ENCODE assay signal across 10 cellular contexts in genomic region chr3:173938159-173938558, GRCh38.
DNase-seq lines count a peak whose midpoint lies in the region; ATAC-seq and TF ChIP-seq lines count a peak whose summit lies in the region.
"Had no signal": no experiment of that assay in that cellular context is flagged by ENCODE, and none has a peak within 500 bp of the region (broad histone marks: within the 10 kb centered on the region; RNA-seq: fewer than 3 reads in every experiment).

No MANE protein-coding gene starts in this region.

- H3K27me3 Mint-ChIP-seq in activated CD8-positive, alpha-beta memory T cell treated with anti-CD3 and anti-CD28 coated beads, Interleukin-2, amount 10 ng/mL, durations not matched to agents 7 days and 5 days: no peaks in the 10 kb centered on the region
- no peaks in the 10 kb centered on the region for H3K27me3 Mint-ChIP-seq in immature natural killer cell (ENCODE audit: low read depth in 3 of 3)
- H3K27me3 Mint-ChIP-seq: naive B cell had no signal

- H3K9me3 Mint-ChIP-seq in activated CD8-positive, alpha-beta memory T cell treated with anti-CD3 and anti-CD28 coated beads, Interleukin-2, amount 10 ng/mL, durations not matched to agents 7 days and 5 days (ENCODE audit: low read depth): peaks cover 3% of the 10 kb centered on the region
- peaks cover 0 to 13% (median 3%) of the 10 kb centered on the region in 6 donors for H3K9me3 Mint-ChIP-seq in immature natural killer cell

- no peaks in the 10 kb centered on the region for H3K36me3 Mint-ChIP-seq in activated CD8-positive, alpha-beta memory T cell treated with anti-CD3 and anti-CD28 coated beads, Interleukin-2, amount 10 ng/mL, durations not matched to agents 7 days and 5 days
- no peaks in the 10 kb centered on the region for H3K36me3 Mint-ChIP-seq in immature natural killer cell
- H3K36me3 Mint-ChIP-seq: naive B cell had no signal

- H3K4me1 Mint-ChIP-seq in activated CD8-positive, alpha-beta memory T cell treated with anti-CD3 and anti-CD28 coated beads, Interleukin-2, amount 10 ng/mL, durations not matched to agents 7 days and 5 days: no peaks in the 10 kb centered on the region
- H3K4me1 Mint-ChIP-seq in immature natural killer cell: no peaks in the 10 kb centered on the region
- H3K4me1 Mint-ChIP-seq: naive B cell had no signal

- DNase-seq in DMS53 (lab: John Stamatoyannopoulos, UW) (peak; percentile 88), LHCN-M2 (ENCODE audit: low read depth) (peak; percentile 55), astrocyte of the cerebellum (ENCODE audit: low read depth) (peak; percentile 31), kidney tubule cell (ENCODE audit: low spot score) (peak; percentile 74), immature natural killer cell (no peak)
- no peak for DNase-seq in activated CD8-positive, alpha-beta memory T cell treated with anti-CD3 and anti-CD28 coated beads, Interleukin-2, amount 10 ng/mL, durations not matched to agents 7 days and 5 days
- DNase-seq: activated T-cell treated with anti-CD3 and anti-CD28 coated beads, Interleukin-2, amount 50 U/mL, for 48 hours; naive B cell had no signal

- CTCF ChIA-PET in activated CD8-positive, alpha-beta memory T cell treated with anti-CD3 and anti-CD28 coated beads, Interleukin-2, amount 10 ng/mL, durations not matched to agents 7 days and 5 days (lab: Charles Lee): no interaction called here

- in situ Hi-C loops in astrocyte of the cerebellum (cut with HindIII; ENCODE audit: low sequenced_read_pairs): no loop called here

- H3K4me3 ChIP-seq in astrocyte of the cerebellum (ENCODE audit: low read depth, low read length): no peak overlapping the region

- no peak overlapping the region for H3K27ac Mint-ChIP-seq in activated CD8-positive, alpha-beta memory T cell treated with anti-CD3 and anti-CD28 coated beads, Interleukin-2, amount 10 ng/mL, durations not matched to agents 7 days and 5 days
- H3K27ac Mint-ChIP-seq in immature natural killer cell: no peak overlapping the region
- H3K27ac Mint-ChIP-seq: naive B cell had no signal

- no peak for TF ChIP-seq CTCF in astrocyte of the cerebellum (IDR thresholded peaks at IDR 0.05; ENCODE audit: low read depth, low read length, missing control alignments)

- no peak for ATAC-seq in activated CD8-positive, alpha-beta memory T cell treated with anti-CD3 and anti-CD28 coated beads, Interleukin-2, amount 10 ng/mL, durations not matched to agents 7 days and 5 days
- ATAC-seq in GM21737 (IDR thresholded peaks at IDR 0.05; ENCODE audit: unreplicated experiment): no peak
- ATAC-seq in HG03469 (IDR thresholded peaks at IDR 0.05; ENCODE audit: unreplicated experiment): no peak

- no peak overlapping the region for H3K4me3 Mint-ChIP-seq in activated CD8-positive, alpha-beta memory T cell treated with anti-CD3 and anti-CD28 coated beads, Interleukin-2, amount 10 ng/mL, durations not matched to agents 7 days and 5 days
- no peak overlapping the region for H3K4me3 Mint-ChIP-seq in immature natural killer cell
- H3K4me3 Mint-ChIP-seq: naive B cell had no signal

Comparison
In these comparisons a context has a peak if more than half of its experiments do, and no peak if none do; other contexts are left out.
1. DNase-seq: peak in DMS53 (single experiment), LHCN-M2 (single experiment), astrocyte of the cerebellum (single experiment) and kidney tubule cell (single experiment); none in activated CD8-positive, alpha-beta memory T cell treated with anti-CD3 and anti-CD28 coated beads, Interleukin-2, amount 10 ng/mL, durations not matched to agents 7 days and 5 days (single experiment) and immature natural killer cell (0 of 3).